In the genomic region with DNA sequence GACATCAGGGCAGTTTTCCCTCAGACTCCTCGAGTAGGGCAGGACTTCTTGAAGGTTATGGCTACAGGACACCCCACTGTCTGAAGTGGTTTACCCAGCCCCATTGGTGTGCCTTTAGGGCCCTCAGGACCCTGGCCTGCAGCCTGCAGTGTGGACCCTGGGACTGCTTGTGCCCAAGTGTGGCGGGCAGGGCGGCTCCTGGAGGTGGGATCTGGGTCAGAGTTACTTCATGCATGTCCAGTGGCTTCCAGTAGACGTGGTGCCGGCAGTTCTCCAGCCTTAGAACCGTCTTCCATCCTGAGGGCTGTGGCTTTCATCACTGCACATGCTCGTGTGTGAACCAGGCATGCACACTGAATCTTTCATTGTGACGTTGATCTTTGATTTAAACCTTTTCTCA, we compare ENCODE assay signal across 1 cellular context.
TF ChIP-seq lines count a peak whose summit lies in the region.

No MANE protein-coding gene starts in this region.

TF ChIP-seq in GM12878, 131 proteins besides CTCF, POLR2A, EP300 and RAD21:
- TF ChIP-seq CHD4 (IDR thresholded peaks at IDR 0.05) (no peak), EGR1 (IDR thresholded peaks at IDR 0.05; ENCODE audit: borderline replicate concordance in 1 of 2, low read depth in 2 of 2, low read length in 2 of 2) (no peak), CHD2 (IDR thresholded peaks at IDR 0.05; ENCODE audit: borderline replicate concordance, low read depth, low read length) (no peak), NR2F1 (conservative IDR thresholded peaks at IDR 0.05) (no peak), MYC (IDR thresholded peaks at IDR 0.05; ENCODE audit: insufficient read depth, insufficient read length, insufficient replicate concordance, low read length, severe bottlenecking) (no peak), CBFB (IDR thresholded peaks at IDR 0.05; ENCODE audit: low read depth) (no peak), EED (IDR thresholded peaks at IDR 0.05; ENCODE audit: low read depth) (no peak), CBX3 (IDR thresholded peaks at IDR 0.05; ENCODE audit: borderline replicate concordance, low read depth) (no peak)
- TF ChIP-seq, protein P1, sequence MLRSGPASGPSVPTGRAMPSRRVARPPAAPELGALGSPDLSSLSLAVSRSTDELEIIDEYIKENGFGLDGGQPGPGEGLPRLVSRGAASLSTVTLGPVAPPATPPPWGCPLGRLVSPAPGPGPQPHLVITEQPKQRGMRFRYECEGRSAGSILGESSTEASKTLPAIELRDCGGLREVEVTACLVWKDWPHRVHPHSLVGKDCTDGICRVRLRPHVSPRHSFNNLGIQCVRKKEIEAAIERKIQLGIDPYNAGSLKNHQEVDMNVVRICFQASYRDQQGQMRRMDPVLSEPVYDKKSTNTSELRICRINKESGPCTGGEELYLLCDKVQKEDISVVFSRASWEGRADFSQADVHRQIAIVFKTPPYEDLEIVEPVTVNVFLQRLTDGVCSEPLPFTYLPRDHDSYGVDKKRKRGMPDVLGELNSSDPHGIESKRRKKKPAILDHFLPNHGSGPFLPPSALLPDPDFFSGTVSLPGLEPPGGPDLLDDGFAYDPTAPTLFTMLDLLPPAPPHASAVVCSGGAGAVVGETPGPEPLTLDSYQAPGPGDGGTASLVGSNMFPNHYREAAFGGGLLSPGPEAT (IDR thresholded peaks at IDR 0.05; ENCODE audit: low read depth) = no peak
- TF ChIP-seq, protein P2, sequence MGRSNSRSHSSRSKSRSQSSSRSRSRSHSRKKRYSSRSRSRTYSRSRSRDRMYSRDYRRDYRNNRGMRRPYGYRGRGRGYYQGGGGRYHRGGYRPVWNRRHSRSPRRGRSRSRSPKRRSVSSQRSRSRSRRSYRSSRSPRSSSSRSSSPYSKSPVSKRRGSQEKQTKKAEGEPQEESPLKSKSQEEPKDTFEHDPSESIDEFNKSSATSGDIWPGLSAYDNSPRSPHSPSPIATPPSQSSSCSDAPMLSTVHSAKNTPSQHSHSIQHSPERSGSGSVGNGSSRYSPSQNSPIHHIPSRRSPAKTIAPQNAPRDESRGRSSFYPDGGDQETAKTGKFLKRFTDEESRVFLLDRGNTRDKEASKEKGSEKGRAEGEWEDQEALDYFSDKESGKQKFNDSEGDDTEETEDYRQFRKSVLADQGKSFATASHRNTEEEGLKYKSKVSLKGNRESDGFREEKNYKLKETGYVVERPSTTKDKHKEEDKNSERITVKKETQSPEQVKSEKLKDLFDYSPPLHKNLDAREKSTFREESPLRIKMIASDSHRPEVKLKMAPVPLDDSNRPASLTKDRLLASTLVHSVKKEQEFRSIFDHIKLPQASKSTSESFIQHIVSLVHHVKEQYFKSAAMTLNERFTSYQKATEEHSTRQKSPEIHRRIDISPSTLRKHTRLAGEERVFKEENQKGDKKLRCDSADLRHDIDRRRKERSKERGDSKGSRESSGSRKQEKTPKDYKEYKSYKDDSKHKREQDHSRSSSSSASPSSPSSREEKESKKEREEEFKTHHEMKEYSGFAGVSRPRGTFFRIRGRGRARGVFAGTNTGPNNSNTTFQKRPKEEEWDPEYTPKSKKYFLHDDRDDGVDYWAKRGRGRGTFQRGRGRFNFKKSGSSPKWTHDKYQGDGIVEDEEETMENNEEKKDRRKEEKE (IDR thresholded peaks at IDR 0.05) = no peak
- TF ChIP-seq, protein P3, sequence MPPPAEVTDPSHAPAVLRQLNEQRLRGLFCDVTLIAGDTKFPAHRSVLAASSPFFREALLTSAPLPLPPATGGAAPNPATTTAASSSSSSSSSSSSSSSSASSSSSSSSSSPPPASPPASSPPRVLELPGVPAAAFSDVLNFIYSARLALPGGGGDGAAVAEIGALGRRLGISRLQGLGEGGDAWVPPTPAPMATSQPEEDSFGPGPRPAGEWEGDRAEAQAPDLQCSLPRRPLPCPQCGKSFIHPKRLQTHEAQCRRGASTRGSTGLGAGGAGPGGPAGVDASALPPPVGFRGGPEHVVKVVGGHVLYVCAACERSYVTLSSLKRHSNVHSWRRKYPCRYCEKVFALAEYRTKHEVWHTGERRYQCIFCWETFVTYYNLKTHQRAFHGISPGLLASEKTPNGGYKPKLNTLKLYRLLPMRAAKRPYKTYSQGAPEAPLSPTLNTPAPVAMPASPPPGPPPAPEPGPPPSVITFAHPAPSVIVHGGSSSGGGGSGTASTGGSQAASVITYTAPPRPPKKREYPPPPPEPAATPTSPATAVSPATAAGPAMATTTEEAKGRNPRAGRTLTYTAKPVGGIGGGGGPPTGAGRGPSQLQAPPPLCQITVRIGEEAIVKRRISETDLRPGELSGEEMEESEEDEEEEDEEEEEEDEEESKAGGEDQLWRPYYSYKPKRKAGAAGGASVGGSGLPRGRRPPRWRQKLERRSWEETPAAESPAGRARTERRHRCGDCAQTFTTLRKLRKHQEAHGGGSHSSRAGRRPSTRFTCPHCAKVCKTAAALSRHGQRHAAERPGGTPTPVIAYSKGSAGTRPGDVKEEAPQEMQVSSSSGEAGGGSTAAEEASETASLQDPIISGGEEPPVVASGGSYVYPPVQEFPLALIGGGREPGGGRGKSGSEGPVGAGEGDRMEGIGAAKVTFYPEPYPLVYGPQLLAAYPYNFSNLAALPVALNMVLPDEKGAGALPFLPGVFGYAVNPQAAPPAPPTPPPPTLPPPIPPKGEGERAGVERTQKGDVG (CRISPR knock-in tag; IDR thresholded peaks at IDR 0.05) = no peak
